Comparison of ENCODE assay signal across 27 cellular contexts in the genomic region with DNA sequence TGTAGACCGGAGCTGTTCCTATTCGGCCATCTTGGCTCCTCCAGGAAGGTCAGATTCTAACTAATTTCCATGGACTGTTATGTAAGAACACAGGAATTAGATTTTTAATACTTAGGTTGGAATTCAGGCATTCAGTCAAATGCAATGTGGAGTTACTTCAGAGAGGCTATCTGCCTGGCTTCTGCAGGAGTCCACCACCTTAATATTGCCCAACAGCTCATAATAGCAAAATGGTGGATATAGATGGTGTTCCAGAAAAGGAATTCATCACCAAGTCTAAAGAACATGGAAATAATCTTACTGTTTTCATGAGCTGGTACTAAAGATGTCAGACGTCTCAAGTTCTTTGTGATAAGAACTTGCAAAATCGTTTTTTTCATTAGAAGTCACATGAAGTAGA. TPM values are rescaled to one million over a fixed set of nuclear protein-coding genes. Genes with fewer than 3 reads are reported as not detected.
DNase-seq lines count a peak whose midpoint lies in the region; ATAC-seq, FAIRE-seq and TF ChIP-seq lines count a peak whose summit lies in the region.
"Had no signal": no experiment of that assay in that cellular context is flagged by ENCODE, and none has a peak within 500 bp of the region (broad histone marks: within the 10 kb centered on the region; RNA-seq: fewer than 3 reads in every experiment).

No MANE protein-coding gene starts in this region.

- 42 to 60% methylated on average over 2 to 4 of the region's 4 CpGs for WGBS in ectodermal cell, 2 experiments
- WGBS in small intestine, 3 donors: 40 to 80% (median 78%) methylated on average over 4 of the region's 4 CpGs
- 90 to 91% methylated on average over 4 of the region's 4 CpGs for WGBS in tibial nerve, 2 donors

- ATAC-seq in left lobe of liver: peak; percentile 54
- ATAC-seq in HG03354 (IDR thresholded peaks at IDR 0.05; ENCODE audit: poor library complexity, severe bottlenecking, unreplicated experiment): no peak
- ATAC-seq: activated CD8-positive, alpha-beta memory T cell treated with anti-CD3 and anti-CD28 coated beads, Interleukin-2, amount 10 ng/mL, durations not matched to agents 7 days and 5 days; heart left ventricle; psoas muscle; stimulated activated naive CD8-positive, alpha-beta T cell treated with anti-CD3 and anti-CD28 coated beads, Interleukin-15, amount 100 ng/mL, for 72 hours; upper lobe of right lung had no signal

- peak overlapping the region; percentile 44 for H3K4me3 ChIP-seq in ectodermal cell (ENCODE audit: insufficient read depth, low read depth, low read length)
- no peak overlapping the region for H3K4me3 ChIP-seq in small intestine (ENCODE audit: low read depth in 1 of 2, low read length in 2 of 2)
- H3K4me3 ChIP-seq in tibial nerve: no peak overlapping the region
- H3K4me3 ChIP-seq: HAP-1, heart left ventricle, psoas muscle, upper lobe of right lung had no signal

- no peaks in the 10 kb centered on the region for H3K36me3 ChIP-seq in ectodermal cell (ENCODE audit: control insufficient read depth, insufficient read depth, low read length)
- H3K36me3 ChIP-seq in small intestine (ENCODE audit: control insufficient read depth in 2 of 2, insufficient read depth in 2 of 2, low read length in 2 of 2): peaks cover 2 to 3% of the 10 kb centered on the region in 2 donors
- peaks cover 0 to 34% (median 0%) of the 10 kb centered on the region in 3 donors for H3K36me3 ChIP-seq in tibial nerve

- TF ChIP-seq CTCF in tibial nerve (IDR thresholded peaks at IDR 0.05): no peak

- H3K9me3 ChIP-seq in ectodermal cell (ENCODE audit: control insufficient read depth, low read length): no peaks in the 10 kb centered on the region
- H3K9me3 ChIP-seq in small intestine (ENCODE audit: control insufficient read depth, low read depth): no peaks in the 10 kb centered on the region
- no peaks in the 10 kb centered on the region for H3K9me3 ChIP-seq in tibial nerve
- H3K9me3 ChIP-seq: HAP-1, heart left ventricle, psoas muscle, upper lobe of right lung had no signal

- no peak overlapping the region for H3K27ac ChIP-seq in ectodermal cell (ENCODE audit: insufficient read depth, low read depth, low read length, poor library complexity, severe bottlenecking)
- H3K27ac ChIP-seq in small intestine (ENCODE audit: low read depth in 1 of 2, low read length in 1 of 2): no peak overlapping the region
- H3K27ac ChIP-seq in tibial nerve: no peak overlapping the region
- H3K27ac ChIP-seq: heart left ventricle, psoas muscle, upper lobe of right lung had no signal

- no peak for TF ChIP-seq EP300 in tibial nerve (IDR thresholded peaks at IDR 0.05)

- H3K4me1 ChIP-seq in ectodermal cell (ENCODE audit: control insufficient read depth, insufficient read depth, low read length): peaks cover 10% of the 10 kb centered on the region
- H3K4me1 ChIP-seq in small intestine (ENCODE audit: control insufficient read depth in 2 of 2, insufficient read depth in 1 of 2, low read depth in 1 of 2, low read length in 1 of 2): no peaks in the 10 kb centered on the region
- H3K4me1 ChIP-seq in tibial nerve: no peaks in the 10 kb centered on the region
- H3K4me1 ChIP-seq: HAP-1, heart left ventricle, psoas muscle, upper lobe of right lung had no signal

- TF ChIP-seq POLR2A in tibial nerve (IDR thresholded peaks at IDR 0.05): no peak

- H3K27me3 ChIP-seq in ectodermal cell (ENCODE audit: control insufficient read depth, insufficient read depth, low read length, poor library complexity, severe bottlenecking) (no peaks in the 10 kb centered on the region), small intestine (ENCODE audit: control insufficient read depth in 2 of 2, insufficient read depth in 2 of 2, low read length in 2 of 2) (no peaks in the 10 kb centered on the region), tibial nerve (no peaks in the 10 kb centered on the region)
- H3K27me3 ChIP-seq: heart left ventricle, upper lobe of right lung had no signal

- DNase-seq in NCI-H345 (lab: John Stamatoyannopoulos, UW) (peak; percentile 15), NCI-H345 treated with DMSO at 0.1 percent for 48 hours (lab: John Stamatoyannopoulos, UW; ENCODE audit: unreplicated experiment) (no peak), left lobe of liver (ENCODE audit: low spot score) (no peak), small intestine (peak; percentile 6), tibial nerve (ENCODE audit: low spot score in 2 of 2) (no peak), NCI-H524 (lab: John Stamatoyannopoulos, UW) (no peak)
- DNase-seq: 8988T; activated CD4-positive, alpha-beta T cell treated with anti-CD3 and anti-CD28 coated beads, Interleukin-2, amount 10 ng/mL, durations not matched to agents 24 days and 14 days; activated CD8-positive, alpha-beta memory T cell treated with anti-CD3 and anti-CD28 coated beads, Interleukin-2, amount 10 ng/mL, durations not matched to agents 7 days and 5 days; heart left ventricle; naive B cell; NCI-H1436 treated with DMSO at 0.1 percent for 48 hours; NCI-H2171; NCI-H774; OCI-M1; psoas muscle; SIG-M5; stimulated activated CD4-positive, alpha-beta T cell treated with anti-CD3 and anti-CD28 coated beads, Interleukin-4, amount 100 ng/mL, for 4 hours; stimulated activated naive CD8-positive, alpha-beta T cell treated with anti-CD3 and anti-CD28 coated beads, Interleukin-15, amount 100 ng/mL, for 72 hours; T-helper 1 cell; upper lobe of right lung had no signal

- FAIRE-seq in small intestine (lab: Jason Lieb, UNC): no peak
- FAIRE-seq: keratinocyte had no signal

RNA-seq across cellular contexts. Expression of gene CRHR2, which starts 39.5 kb away (rescaled TPM):
- 0.15 TPM for polyA plus RNA-seq in ectodermal cell (2013, experiment 1 of 4)
- polyA plus RNA-seq in ectodermal cell (2013, experiment 2 of 4): 0.16 TPM
- polyA plus RNA-seq in ectodermal cell (2013, experiment 3 of 4): 0.37 TPM
- 0.28 TPM for polyA plus RNA-seq in ectodermal cell (2013, experiment 4 of 4)
- total RNA-seq in left lobe of liver (not detected), tibial nerve (under 1 TPM in 2 of 4 donors, not detected in 2; 0.21 to 0.44 TPM)
- polyA plus RNA-seq in small intestine: under 1 TPM in 1 of 3 donors, not detected in 2; 0.04 TPM
- total RNA-seq: activated CD4-positive, alpha-beta T cell treated with anti-CD3 and anti-CD28 coated beads, Interleukin-2, amount 10 ng/mL, durations not matched to agents 24 days and 14 days; activated CD8-positive, alpha-beta memory T cell treated with anti-CD3 and anti-CD28 coated beads, Interleukin-2, amount 10 ng/mL, durations not matched to agents 7 days and 5 days; lung microvascular endothelial cell; M059J; upper lobe of right lung had no signal
- polyA plus RNA-seq: keratinocyte had no signal

RNA-seq across cellular contexts. Expression of gene GARS1, which starts 48.1 kb away (rescaled TPM):
- polyA plus RNA-seq in ectodermal cell (2013, experiment 1 of 4): 117 TPM
- polyA plus RNA-seq in ectodermal cell (2013, experiment 2 of 4): 132 TPM
- 92.0 TPM for polyA plus RNA-seq in ectodermal cell (2013, experiment 3 of 4)
- polyA plus RNA-seq in ectodermal cell (2013, experiment 4 of 4): 101 TPM
- total RNA-seq in left lobe of liver (37.0 TPM), tibial nerve (10 to 100 TPM; 36.9 to 61.1 (median 55.9) TPM)
- polyA plus RNA-seq in small intestine: 100 to 1,000 TPM in 1 of 3 donors, 10 to 100 TPM in 2; 36.5 to 144 (median 88.1) TPM

Comparison
In these comparisons a context has a peak if more than half of its experiments do, and no peak if none do; other contexts are left out.
1. DNase-seq: peak in NCI-H345 (single experiment) and small intestine (single experiment); none in NCI-H345 treated with DMSO at 0.1 percent for 48 hours (single experiment), left lobe of liver (single experiment), tibial nerve (0 of 2) and NCI-H524 (0 of 2).